17 cellular contexts compared by ENCODE assay signal in the genomic region with DNA sequence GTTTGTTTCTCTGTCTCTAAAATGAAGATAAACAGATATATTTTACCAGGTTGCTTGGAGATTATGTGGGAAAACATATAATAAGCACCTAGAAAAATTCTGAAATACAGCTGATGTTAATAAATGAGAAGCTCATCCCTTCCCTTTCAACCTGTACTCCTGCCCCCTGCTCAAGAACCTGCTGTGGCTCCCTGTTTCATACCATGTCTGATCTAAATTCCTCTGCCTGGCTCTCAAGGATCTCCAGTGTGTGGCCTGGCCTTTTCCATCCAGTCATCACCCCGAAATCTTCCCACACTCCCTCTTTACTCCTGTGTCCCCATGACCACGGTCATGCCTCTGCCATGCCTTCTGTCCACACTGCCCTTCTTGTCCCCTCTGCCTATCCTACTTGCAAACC. TPM values are rescaled to one million over a fixed set of nuclear protein-coding genes. Genes with fewer than 3 reads are reported as not detected.
DNase-seq lines count a peak whose midpoint lies in the region; ATAC-seq and TF ChIP-seq lines count a peak whose summit lies in the region.
"Had no signal": no experiment of that assay in that cellular context is flagged by ENCODE, and none has a peak within 500 bp of the region (broad histone marks: within the 10 kb centered on the region; RNA-seq: fewer than 3 reads in every experiment).

No MANE protein-coding gene starts in this region.

- H3K36me3 Mint-ChIP-seq in stimulated activated naive CD8-positive, alpha-beta T cell treated with anti-CD3 and anti-CD28 coated beads, Interleukin-15, Interleukin-2, amounts not matched to agents 100 ng/mL and 50 ng/mL, for 24 hours (ENCODE audit: low read depth): no peaks in the 10 kb centered on the region
- H3K36me3 Mint-ChIP-seq in WTC11: no peaks in the 10 kb centered on the region
- no peaks in the 10 kb centered on the region for H3K36me3 Mint-ChIP-seq in glutamatergic neuron (ENCODE audit: unreplicated experiment)
- H3K36me3 Mint-ChIP-seq in activated T-helper 17 cell treated with anti-CD3 and anti-CD28 coated beads, Interleukin-2, amount 50 U/mL, for 72 hours (ENCODE audit: low read depth): no peaks in the 10 kb centered on the region
- H3K36me3 Mint-ChIP-seq: CD4-positive, alpha-beta memory T cell had no signal

- CTCF ChIA-PET in WTC11 (lab: Charles Lee): no interaction called here

- H3K4me3 Mint-ChIP-seq in stimulated activated naive CD8-positive, alpha-beta T cell treated with anti-CD3 and anti-CD28 coated beads, Interleukin-15, Interleukin-2, amounts not matched to agents 100 ng/mL and 50 ng/mL, for 24 hours: no peak overlapping the region
- H3K4me3 Mint-ChIP-seq in WTC11 (no peak overlapping the region), glutamatergic neuron (ENCODE audit: unreplicated experiment) (no peak overlapping the region)
- H3K4me3 Mint-ChIP-seq in activated T-helper 17 cell treated with anti-CD3 and anti-CD28 coated beads, Interleukin-2, amount 50 U/mL, for 72 hours: no peak overlapping the region

- DNase-seq in stimulated activated naive CD8-positive, alpha-beta T cell treated with anti-CD3 and anti-CD28 coated beads, Interleukin-15, Interleukin-2, amounts not matched to agents 100 U/mL and 50 U/mL, for 24 hours: no peak
- DNase-seq in WTC11 (ENCODE audit: low spot score): no peak
- DNase-seq in glutamatergic neuron: no peak
- no peak for DNase-seq in omental fat pad (ENCODE audit: low spot score)
- DNase-seq in activated naive CD4-positive, alpha-beta T cell treated with anti-CD3 and anti-CD28 coated beads, Interleukin-2, amount 50 U/mL, for 16 hours: no peak
- DNase-seq: 8988T; C1 segment of cervical spinal cord; CD4-positive, alpha-beta memory T cell; COR-L47; DMS153; DND-41; GM23248; H7; HCEC 1CT had no signal

- ATAC-seq in stimulated activated naive CD8-positive, alpha-beta T cell treated with anti-CD3 and anti-CD28 coated beads, Interleukin-15, Interleukin-2, amounts not matched to agents 100 U/mL and 50 U/mL, for 24 hours: no peak
- ATAC-seq in WTC11 (no peak), omental fat pad (ENCODE audit: low FRiP score) (no peak)
- ATAC-seq in activated T-helper 17 cell treated with anti-CD3 and anti-CD28 coated beads, Interleukin-2, amount 50 U/mL, for 72 hours (replicated peaks): no peak

- POLR2A ChIA-PET in WTC11 (lab: Charles Lee): no interaction called here

- TF ChIP-seq CTCF in WTC11 (IDR thresholded peaks at IDR 0.05) (no peak), glutamatergic neuron (IDR thresholded peaks at IDR 0.05; ENCODE audit: partially characterized antibody, unreplicated experiment) (no peak), omental fat pad (IDR thresholded peaks at IDR 0.05) (no peak)

- no peaks in the 10 kb centered on the region for H3K9me3 Mint-ChIP-seq in stimulated activated naive CD8-positive, alpha-beta T cell treated with anti-CD3 and anti-CD28 coated beads, Interleukin-15, Interleukin-2, amounts not matched to agents 100 ng/mL and 50 ng/mL, for 24 hours
- H3K9me3 Mint-ChIP-seq in WTC11 (no peaks in the 10 kb centered on the region), glutamatergic neuron (ENCODE audit: unreplicated experiment) (no peaks in the 10 kb centered on the region)
- H3K9me3 Mint-ChIP-seq in activated T-helper 17 cell treated with anti-CD3 and anti-CD28 coated beads, Interleukin-2, amount 50 U/mL, for 72 hours: no peaks in the 10 kb centered on the region
- H3K9me3 Mint-ChIP-seq: CD4-positive, alpha-beta memory T cell had no signal

- no peaks in the 10 kb centered on the region for H3K4me1 Mint-ChIP-seq in stimulated activated naive CD8-positive, alpha-beta T cell treated with anti-CD3 and anti-CD28 coated beads, Interleukin-15, Interleukin-2, amounts not matched to agents 100 ng/mL and 50 ng/mL, for 24 hours (ENCODE audit: low read depth)
- H3K4me1 Mint-ChIP-seq in WTC11: peaks cover 12% of the 10 kb centered on the region
- H3K4me1 Mint-ChIP-seq in glutamatergic neuron (ENCODE audit: low read depth, unreplicated experiment): no peaks in the 10 kb centered on the region
- H3K4me1 Mint-ChIP-seq in activated T-helper 17 cell treated with anti-CD3 and anti-CD28 coated beads, Interleukin-2, amount 50 U/mL, for 72 hours: no peaks in the 10 kb centered on the region

- H3K27me3 Mint-ChIP-seq in stimulated activated naive CD8-positive, alpha-beta T cell treated with anti-CD3 and anti-CD28 coated beads, Interleukin-15, Interleukin-2, amounts not matched to agents 100 ng/mL and 50 ng/mL, for 24 hours: peaks cover 50% of the 10 kb centered on the region
- H3K27me3 Mint-ChIP-seq in WTC11 (ENCODE audit: low read depth) (peaks cover 14% of the 10 kb centered on the region), glutamatergic neuron (ENCODE audit: unreplicated experiment) (peaks cover 13% of the 10 kb centered on the region)
- peaks cover 51% of the 10 kb centered on the region for H3K27me3 Mint-ChIP-seq in activated T-helper 17 cell treated with anti-CD3 and anti-CD28 coated beads, Interleukin-2, amount 50 U/mL, for 72 hours

- H3K27ac Mint-ChIP-seq in stimulated activated naive CD8-positive, alpha-beta T cell treated with anti-CD3 and anti-CD28 coated beads, Interleukin-15, Interleukin-2, amounts not matched to agents 100 ng/mL and 50 ng/mL, for 24 hours: peak overlapping the region; percentile 47
- H3K27ac Mint-ChIP-seq in WTC11: no peak overlapping the region
- peak overlapping the region; percentile 10 for H3K27ac Mint-ChIP-seq in glutamatergic neuron (ENCODE audit: unreplicated experiment)
- H3K27ac Mint-ChIP-seq in activated T-helper 17 cell treated with anti-CD3 and anti-CD28 coated beads, Interleukin-2, amount 50 U/mL, for 72 hours: no peak overlapping the region
- H3K27ac Mint-ChIP-seq: CD4-positive, alpha-beta memory T cell had no signal

TF ChIP-seq in WTC11, 78 proteins besides CTCF, POLR2A, EP300 and RAD21:
- TF ChIP-seq, protein P1, sequence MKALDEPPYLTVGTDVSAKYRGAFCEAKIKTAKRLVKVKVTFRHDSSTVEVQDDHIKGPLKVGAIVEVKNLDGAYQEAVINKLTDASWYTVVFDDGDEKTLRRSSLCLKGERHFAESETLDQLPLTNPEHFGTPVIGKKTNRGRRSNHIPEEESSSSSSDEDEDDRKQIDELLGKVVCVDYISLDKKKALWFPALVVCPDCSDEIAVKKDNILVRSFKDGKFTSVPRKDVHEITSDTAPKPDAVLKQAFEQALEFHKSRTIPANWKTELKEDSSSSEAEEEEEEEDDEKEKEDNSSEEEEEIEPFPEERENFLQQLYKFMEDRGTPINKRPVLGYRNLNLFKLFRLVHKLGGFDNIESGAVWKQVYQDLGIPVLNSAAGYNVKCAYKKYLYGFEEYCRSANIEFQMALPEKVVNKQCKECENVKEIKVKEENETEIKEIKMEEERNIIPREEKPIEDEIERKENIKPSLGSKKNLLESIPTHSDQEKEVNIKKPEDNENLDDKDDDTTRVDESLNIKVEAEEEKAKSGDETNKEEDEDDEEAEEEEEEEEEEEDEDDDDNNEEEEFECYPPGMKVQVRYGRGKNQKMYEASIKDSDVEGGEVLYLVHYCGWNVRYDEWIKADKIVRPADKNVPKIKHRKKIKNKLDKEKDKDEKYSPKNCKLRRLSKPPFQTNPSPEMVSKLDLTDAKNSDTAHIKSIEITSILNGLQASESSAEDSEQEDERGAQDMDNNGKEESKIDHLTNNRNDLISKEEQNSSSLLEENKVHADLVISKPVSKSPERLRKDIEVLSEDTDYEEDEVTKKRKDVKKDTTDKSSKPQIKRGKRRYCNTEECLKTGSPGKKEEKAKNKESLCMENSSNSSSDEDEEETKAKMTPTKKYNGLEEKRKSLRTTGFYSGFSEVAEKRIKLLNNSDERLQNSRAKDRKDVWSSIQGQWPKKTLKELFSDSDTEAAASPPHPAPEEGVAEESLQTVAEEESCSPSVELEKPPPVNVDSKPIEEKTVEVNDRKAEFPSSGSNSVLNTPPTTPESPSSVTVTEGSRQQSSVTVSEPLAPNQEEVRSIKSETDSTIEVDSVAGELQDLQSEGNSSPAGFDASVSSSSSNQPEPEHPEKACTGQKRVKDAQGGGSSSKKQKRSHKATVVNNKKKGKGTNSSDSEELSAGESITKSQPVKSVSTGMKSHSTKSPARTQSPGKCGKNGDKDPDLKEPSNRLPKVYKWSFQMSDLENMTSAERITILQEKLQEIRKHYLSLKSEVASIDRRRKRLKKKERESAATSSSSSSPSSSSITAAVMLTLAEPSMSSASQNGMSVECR (CRISPR knock-in tag; IDR thresholded peaks at IDR 0.05; ENCODE audit: borderline replicate concordance): no peak
- TF ChIP-seq ZNF671 (CRISPR knock-in tag; IDR thresholded peaks at IDR 0.05) (no peak), GTF2I (CRISPR knock-in tag; conservative IDR thresholded peaks at IDR 0.05) (0 out of 2 replicates have a peak, but pooled peaks have one; percentile 13), ZNF232 (CRISPR knock-in tag; IDR thresholded peaks at IDR 0.05) (no peak)

RNA-seq across cellular contexts. Expression of gene DLX4, which starts 19.4 kb away (rescaled TPM):
- total RNA-seq in WTC11 (2021) (1.3 to 1.8 TPM (median 1.6 TPM) in 3 replicates), glutamatergic neuron (ENCODE audit: unreplicated experiment) (0.29 TPM), omental fat pad (under 1 TPM in 1 of 4 donors, not detected in 3; 0.37 TPM)
- under 1 TPM; 0.39 to 0.61 TPM for total RNA-seq in activated T-helper 17 cell treated with anti-CD3 and anti-CD28 coated beads, Interleukin-2, amount 50 U/mL, for 72 hours
- total RNA-seq: GM23248 had no signal

RNA-seq across cellular contexts. Expression of gene DLX3, which starts 45.4 kb away (rescaled TPM):
- total RNA-seq in WTC11 (2021) (0.44 to 0.78 TPM (median 0.74 TPM) in 3 replicates), glutamatergic neuron (ENCODE audit: unreplicated experiment) (0.37 TPM), omental fat pad (under 1 TPM in 1 of 4 donors, not detected in 3; 0.28 TPM)
- not detected for total RNA-seq in activated T-helper 17 cell treated with anti-CD3 and anti-CD28 coated beads, Interleukin-2, amount 50 U/mL, for 72 hours
- total RNA-seq: A673; CD4-positive, alpha-beta memory T cell; H7 had no signal

Comparison
In these comparisons a context has a peak if more than half of its experiments do, and no peak if none do; other contexts are left out.
1. H3K27ac Mint-ChIP-seq: peak in stimulated activated naive CD8-positive, alpha-beta T cell treated with anti-CD3 and anti-CD28 coated beads, Interleukin-15, Interleukin-2, amounts not matched to agents 100 ng/mL and 50 ng/mL, for 24 hours (single experiment) and glutamatergic neuron (single experiment); none in WTC11 (single experiment) and activated T-helper 17 cell treated with anti-CD3 and anti-CD28 coated beads, Interleukin-2, amount 50 U/mL, for 72 hours (single experiment).